17 cellular contexts compared by ENCODE assay signal in the genomic region with DNA sequence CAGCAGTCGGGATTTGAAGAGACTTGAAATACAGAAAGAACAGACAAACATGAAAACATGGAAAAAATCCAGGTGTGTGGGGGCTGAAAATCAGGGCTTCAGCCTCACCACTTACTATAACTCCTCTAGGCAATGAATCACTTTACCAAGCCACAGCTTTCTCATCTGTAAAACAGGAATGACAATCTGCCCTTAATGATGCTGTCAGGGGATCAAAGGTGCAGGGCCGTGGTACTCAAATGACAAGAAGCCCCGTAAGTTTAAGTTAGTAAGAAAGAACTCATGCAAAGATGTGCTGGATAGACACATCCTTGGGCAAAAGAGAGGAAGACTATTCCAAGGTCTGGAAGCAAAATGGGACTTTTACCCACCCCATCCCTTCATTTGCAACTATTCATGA. TPM values are rescaled to one million over a fixed set of nuclear protein-coding genes. Genes with fewer than 3 reads are reported as not detected.
DNase-seq lines count a peak whose midpoint lies in the region; ATAC-seq and TF ChIP-seq lines count a peak whose summit lies in the region.
"Had no signal": no experiment of that assay in that cellular context is flagged by ENCODE, and none has a peak within 500 bp of the region (broad histone marks: within the 10 kb centered on the region; RNA-seq: fewer than 3 reads in every experiment).

No MANE protein-coding gene starts in this region.

- H3K27me3 ChIP-seq in breast epithelium: no peaks in the 10 kb centered on the region
- no peaks in the 10 kb centered on the region for H3K27me3 ChIP-seq in H9 (ENCODE audit: insufficient read depth, low read length)
- H3K27me3 ChIP-seq: Peyer's patch had no signal

- POLR2A ChIA-PET in MCF 10A (lab: Yijun Ruan, JAX): interaction anchor here (3.9 kb wide), 1 partner anchor 35 kb away, joined by 30 read pairs; a partner anchor contains a TSS

- H2BK120ac ChIP-seq in H9 (ENCODE audit: low read depth, low read length, poor library complexity, severe bottlenecking): no peak overlapping the region

- no peak overlapping the region for H3K4me3 ChIP-seq in breast epithelium
- H3K4me3 ChIP-seq: Peyer's patch had no signal

- no peak overlapping the region for H3K4me3 Mint-ChIP-seq in MCF 10A (ENCODE audit: unreplicated experiment)
- no peak overlapping the region for H3K4me3 Mint-ChIP-seq in H9
- H3K4me3 Mint-ChIP-seq in activated T-helper 17 cell treated with anti-CD3 and anti-CD28 coated beads, Interleukin-2, amount 50 U/mL, for 72 hours: no peak overlapping the region
- no peak overlapping the region for H3K4me3 Mint-ChIP-seq in neural crest cell
- H3K4me3 Mint-ChIP-seq: HFFc6 had no signal

- H4K20me1 ChIP-seq in H9 (ENCODE audit: control insufficient read depth, insufficient read depth, insufficient read length): no peaks in the 10 kb centered on the region

- no peaks in the 10 kb centered on the region for H3K9me3 ChIP-seq in breast epithelium
- no peaks in the 10 kb centered on the region for H3K9me3 ChIP-seq in H9 (ENCODE audit: control insufficient read depth, low read depth, low read length)
- H3K9me3 ChIP-seq: Peyer's patch had no signal

- TF ChIP-seq POLR2A in breast epithelium (IDR thresholded peaks at IDR 0.05): no peak

- H3K27ac ChIP-seq in breast epithelium (no peak overlapping the region), H9 (ENCODE audit: insufficient read length, low read depth, low read length) (no peak overlapping the region)
- H3K27ac ChIP-seq: KMS-11, Peyer's patch had no signal

- H4K5ac ChIP-seq in H9 (ENCODE audit: insufficient read length, low read depth, low read length): no peak overlapping the region

- no peak overlapping the region for H2AFZ ChIP-seq in H9 (ENCODE audit: low read length)

- H3K56ac ChIP-seq in H9 (ENCODE audit: insufficient read length, low read depth, low read length): no peak overlapping the region

- CTCF ChIA-PET in MCF 10A (lab: Yijun Ruan, JAX): interaction anchor here (0.6 to 4.0 kb wide), 4 partner anchors 9 to 302 kb away, joined by 3 to 51 read pairs (median 4); no protein-coding TSS in a partner anchor

- H3K36me3 Mint-ChIP-seq in MCF 10A (ENCODE audit: insufficient read depth, unreplicated experiment) (peaks cover 47% of the 10 kb centered on the region), H9 (ENCODE audit: insufficient read depth in 1 of 3, low read depth in 3 of 3) (peaks cover 11 to 26% (median 12%) of the 10 kb centered on the region in 3 experiments; a peak in 6 of 7 replicates), neural crest cell (ENCODE audit: low read depth) (no peaks in the 10 kb centered on the region)
- H3K36me3 Mint-ChIP-seq in activated T-helper 17 cell treated with anti-CD3 and anti-CD28 coated beads, Interleukin-2, amount 50 U/mL, for 72 hours (ENCODE audit: low read depth): peaks cover 63% of the 10 kb centered on the region

- peak overlapping the region; percentile 31 for H3K23ac ChIP-seq in H9 (ENCODE audit: insufficient read length, low read depth, low read length)

- no CpG with 5 or more reads among the region's 3 CpGs for WGBS in H9 (ENCODE audit: extremely low coverage, insufficient read length, low lambda C conversion rate)

- intact Hi-C loops in MCF 10A (cut with micrococcal nuclease) (no loop called here), breast epithelium (cut with DNase I; ENCODE audit: low total_unique reads) (no loop called here)

- no peak overlapping the region for H2BK5ac ChIP-seq in H9 (ENCODE audit: insufficient read length, low read length)

- no peak for DNase-seq in MCF 10A (ENCODE audit: unreplicated experiment)
- no peak for DNase-seq in breast epithelium (ENCODE audit: low spot score in 2 of 2)
- DNase-seq in H9: no peak
- no peak for DNase-seq in neural crest cell (ENCODE audit: low read depth, low spot score)
- no peak for DNase-seq in NCI-H2081 treated with DMSO at 0.1 percent for 48 hours (lab: John Stamatoyannopoulos, UW)
- DNase-seq: ACHN, EL, HFFc6, NCI-H1105 treated with DMSO at 0.1 percent for 48 hours, NCI-H187, NCI-H2171 treated with DMSO at 0.1 percent for 48 hours, Peyer's patch, Right ventricle myocardium superior had no signal

- H3K4me1 Mint-ChIP-seq in MCF 10A (ENCODE audit: insufficient read depth, unreplicated experiment) (peaks cover 5% of the 10 kb centered on the region), H9 (no peaks in the 10 kb centered on the region), neural crest cell (no peaks in the 10 kb centered on the region)
- peaks cover 6% of the 10 kb centered on the region for H3K4me1 Mint-ChIP-seq in activated T-helper 17 cell treated with anti-CD3 and anti-CD28 coated beads, Interleukin-2, amount 50 U/mL, for 72 hours

- H3K4me1 ChIP-seq in breast epithelium (no peaks in the 10 kb centered on the region), H9 (ENCODE audit: insufficient read depth, low read length) (no peaks in the 10 kb centered on the region; the same call in 1 of the 2 replicates)
- H3K4me1 ChIP-seq: Peyer's patch had no signal

- H4K8ac ChIP-seq in H9 (replicated peaks; ENCODE audit: insufficient read length, low read depth, low read length): no peak overlapping the region

- no peaks in the 10 kb centered on the region for H3K23me2 ChIP-seq in H9 (ENCODE audit: insufficient read length, low read depth, low read length, poor library complexity, severe bottlenecking)

- no peaks in the 10 kb centered on the region for H3K79me2 ChIP-seq in H9 (ENCODE audit: insufficient read depth, low read length)

- TF ChIP-seq CTCF in MCF 10A (IDR thresholded peaks at IDR 0.05; ENCODE audit: unreplicated experiment): no peak
- no peak for TF ChIP-seq CTCF in breast epithelium (IDR thresholded peaks at IDR 0.05)
- no peak for TF ChIP-seq CTCF in H9 (conservative IDR thresholded peaks at IDR 0.05)
- no peak for TF ChIP-seq CTCF in neural crest cell (conservative IDR thresholded peaks at IDR 0.05)

- H3K36me3 ChIP-seq in breast epithelium: no peaks in the 10 kb centered on the region

- no peak overlapping the region for H2BK15ac ChIP-seq in H9 (ENCODE audit: low read depth, low read length)

- H3K9me3 Mint-ChIP-seq in MCF 10A (ENCODE audit: unreplicated experiment) (no peaks in the 10 kb centered on the region), H9 (no peaks in the 10 kb centered on the region), neural crest cell (no peaks in the 10 kb centered on the region)
- H3K9me3 Mint-ChIP-seq in activated T-helper 17 cell treated with anti-CD3 and anti-CD28 coated beads, Interleukin-2, amount 50 U/mL, for 72 hours: no peaks in the 10 kb centered on the region
- H3K9me3 Mint-ChIP-seq: HFFc6 had no signal

- ATAC-seq in activated T-helper 17 cell treated with anti-CD3 and anti-CD28 coated beads, Interleukin-2, amount 50 U/mL, for 72 hours (replicated peaks): peak; percentile 65
- ATAC-seq in HG02973 (IDR thresholded peaks at IDR 0.05; ENCODE audit: unreplicated experiment): no peak
- no peak for ATAC-seq in HG02870 (IDR thresholded peaks at IDR 0.05; ENCODE audit: unreplicated experiment)

- no TSS peak for BruUV-seq in MCF 10A (replicated peaks; lab: Mats Ljungman, UMichigan)

- no peak overlapping the region for H4K91ac ChIP-seq in H9 (ENCODE audit: insufficient read length, low read depth, low read length)

- H3T11ph ChIP-seq in H9 (ENCODE audit: low read length): no peak overlapping the region

- no peak overlapping the region for H2AK5ac ChIP-seq in H9 (ENCODE audit: insufficient read length, low read length)

- H3K4ac ChIP-seq in H9 (ENCODE audit: low read depth, low read length): no peak overlapping the region

- H3K27me3 Mint-ChIP-seq in MCF 10A (ENCODE audit: insufficient read depth, unreplicated experiment) (no peaks in the 10 kb centered on the region), H9 (ENCODE audit: low read depth) (no peaks in the 10 kb centered on the region), neural crest cell (ENCODE audit: low read depth) (no peaks in the 10 kb centered on the region)
- no peaks in the 10 kb centered on the region for H3K27me3 Mint-ChIP-seq in activated T-helper 17 cell treated with anti-CD3 and anti-CD28 coated beads, Interleukin-2, amount 50 U/mL, for 72 hours

- peak overlapping the region; percentile 1 for H3K27ac Mint-ChIP-seq in MCF 10A (ENCODE audit: low read depth, unreplicated experiment)
- H3K27ac Mint-ChIP-seq in H9: no peak overlapping the region
- peak overlapping the region; percentile 47 for H3K27ac Mint-ChIP-seq in activated T-helper 17 cell treated with anti-CD3 and anti-CD28 coated beads, Interleukin-2, amount 50 U/mL, for 72 hours
- H3K27ac Mint-ChIP-seq in neural crest cell (ENCODE audit: unreplicated experiment): peak overlapping the region; percentile 1
- H3K27ac Mint-ChIP-seq: HFFc6 had no signal

- H3K9ac ChIP-seq in H9 (ENCODE audit: extremely low read depth, insufficient read length, low read length): no peak overlapping the region
- H3K9ac ChIP-seq: KMS-11 had no signal

- no peak overlapping the region for H2BK20ac ChIP-seq in H9 (ENCODE audit: low read depth, low read length, poor library complexity, severe bottlenecking)

- no peak overlapping the region for H2BK12ac ChIP-seq in H9 (ENCODE audit: insufficient read length, low read depth, low read length)

- no peaks in the 10 kb centered on the region for H3K79me1 ChIP-seq in H9 (ENCODE audit: insufficient read depth, low read depth, low read length, poor library complexity, severe bottlenecking)

- H3K14ac ChIP-seq in H9 (ENCODE audit: insufficient read depth, low read length): no peak overlapping the region

- no peak overlapping the region for H3K18ac ChIP-seq in H9 (ENCODE audit: insufficient read length, low read depth, low read length)

- H3K4me2 ChIP-seq in H9 (ENCODE audit: insufficient read depth, insufficient read length, low read length): no peak overlapping the region
- H3K4me2 ChIP-seq: KMS-11 had no signal

RNA-seq across cellular contexts. Expression of a gene that starts 34.7 kb away (rescaled TPM):
- total RNA-seq in MCF 10A (2022) (53.9 and 58.4 TPM in 2 replicates), breast epithelium (10 to 100 TPM; 44.9 to 49.9 (median 49.8) TPM), H9 (2021) (60.9 and 62.1 TPM in 2 replicates), neural crest cell (63.3 and 65.4 TPM in 2 replicates)
- 10 to 100 TPM; 50.4 to 87.8 TPM for total RNA-seq in activated T-helper 17 cell treated with anti-CD3 and anti-CD28 coated beads, Interleukin-2, amount 50 U/mL, for 72 hours

RNA-seq across cellular contexts. Expression of a gene that starts 44.3 kb away (rescaled TPM):
- total RNA-seq in MCF 10A (2022): 5.7 and 6.9 TPM in 2 replicates
- total RNA-seq in breast epithelium: 10 to 100 TPM; 22.0 to 30.3 (median 27.2) TPM
- 0.94 and 0.99 TPM in 2 replicates for total RNA-seq in H9 (2021)
- 1 to 10 TPM; 3.3 to 4.1 TPM for total RNA-seq in activated T-helper 17 cell treated with anti-CD3 and anti-CD28 coated beads, Interleukin-2, amount 50 U/mL, for 72 hours
- 22.2 and 23.3 TPM in 2 replicates for total RNA-seq in neural crest cell

Comparison
In these comparisons a context has a peak if more than half of its experiments do, and no peak if none do; other contexts are left out.
1. H3K27ac Mint-ChIP-seq: peak in MCF 10A (single experiment), activated T-helper 17 cell treated with anti-CD3 and anti-CD28 coated beads, Interleukin-2, amount 50 U/mL, for 72 hours (single experiment) and neural crest cell (single experiment); none in H9 (0 of 3).